In genomic region chr21:39676054-39676771, GRCh38 we compare ENCODE assay signal across 1 cellular context.
TF ChIP-seq lines count a peak whose summit lies in the region.

No MANE protein-coding gene starts in this region.

TF ChIP-seq in HepG2, 621 proteins besides CTCF, POLR2A, EP300 and RAD21 (continued from another document):
- TF ChIP-seq TARDBP (CRISPR knock-in tag; IDR thresholded peaks at IDR 0.05): no peak
- no peak for TF ChIP-seq FOXP1 (IDR thresholded peaks at IDR 0.05)
- TF ChIP-seq FOXP1 (CRISPR knock-in tag; IDR thresholded peaks at IDR 0.05): no peak
- no peak for TF ChIP-seq ZNF235 (CRISPR knock-in tag; IDR thresholded peaks at IDR 0.05; ENCODE audit: borderline replicate concordance)
- TF ChIP-seq ERF (CRISPR knock-in tag; IDR thresholded peaks at IDR 0.05): no peak
- TF ChIP-seq ZFX (CRISPR knock-in tag; IDR thresholded peaks at IDR 0.05; ENCODE audit: low read depth): no peak
- no peak for TF ChIP-seq THYN1 (CRISPR knock-in tag; IDR thresholded peaks at IDR 0.05; ENCODE audit: borderline replicate concordance, low read depth)
- TF ChIP-seq ZNF629 (CRISPR knock-in tag; conservative IDR thresholded peaks at IDR 0.05): no peak
- no peak for TF ChIP-seq HOXA7 (CRISPR knock-in tag; IDR thresholded peaks at IDR 0.05)
- TF ChIP-seq MIXL1 (CRISPR knock-in tag; IDR thresholded peaks at IDR 0.05): no peak
- no peak for TF ChIP-seq ZFP41 (CRISPR knock-in tag; IDR thresholded peaks at IDR 0.05; ENCODE audit: borderline replicate concordance)
- no peak for TF ChIP-seq MAF1 (CRISPR knock-in tag; IDR thresholded peaks at IDR 0.05; ENCODE audit: borderline replicate concordance)
- TF ChIP-seq, protein P1, sequence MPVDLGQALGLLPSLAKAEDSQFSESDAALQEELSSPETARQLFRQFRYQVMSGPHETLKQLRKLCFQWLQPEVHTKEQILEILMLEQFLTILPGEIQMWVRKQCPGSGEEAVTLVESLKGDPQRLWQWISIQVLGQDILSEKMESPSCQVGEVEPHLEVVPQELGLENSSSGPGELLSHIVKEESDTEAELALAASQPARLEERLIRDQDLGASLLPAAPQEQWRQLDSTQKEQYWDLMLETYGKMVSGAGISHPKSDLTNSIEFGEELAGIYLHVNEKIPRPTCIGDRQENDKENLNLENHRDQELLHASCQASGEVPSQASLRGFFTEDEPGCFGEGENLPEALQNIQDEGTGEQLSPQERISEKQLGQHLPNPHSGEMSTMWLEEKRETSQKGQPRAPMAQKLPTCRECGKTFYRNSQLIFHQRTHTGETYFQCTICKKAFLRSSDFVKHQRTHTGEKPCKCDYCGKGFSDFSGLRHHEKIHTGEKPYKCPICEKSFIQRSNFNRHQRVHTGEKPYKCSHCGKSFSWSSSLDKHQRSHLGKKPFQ (CRISPR knock-in tag; IDR thresholded peaks at IDR 0.05; ENCODE audit: insufficient replicate concordance): no peak
- TF ChIP-seq HMGA1 (CRISPR knock-in tag; conservative IDR thresholded peaks at IDR 0.05): no peak
- no peak for TF ChIP-seq HNRNPUL1 (IDR thresholded peaks at IDR 0.05; ENCODE audit: low read depth, low read length)
TF ChIP-seq in HepG2: peak in this region for 0.
